ENCODE assay signal across 26 cellular contexts in genomic region chr12:24280085-24280842, GRCh38.
DNase-seq lines count a peak whose midpoint lies in the region; ATAC-seq and TF ChIP-seq lines count a peak whose summit lies in the region.
"Had no signal": no experiment of that assay in that cellular context is flagged by ENCODE, and none has a peak within 500 bp of the region (broad histone marks: within the 10 kb centered on the region; RNA-seq: fewer than 3 reads in every experiment).

No MANE protein-coding gene starts in this region.

- ATAC-seq in GM19351 (IDR thresholded peaks at IDR 0.05; ENCODE audit: unreplicated experiment) (no peak), HG02970 (IDR thresholded peaks at IDR 0.05; ENCODE audit: low FRiP score, unreplicated experiment) (no peak)
- ATAC-seq: activated CD4-positive, CD25-positive, alpha-beta regulatory T cell treated with anti-CD3 and anti-CD28 coated beads, Interleukin-2, amount 50 U/mL, for 24 hours; activated naive CD4-positive, alpha-beta T cell treated with anti-CD3 and anti-CD28 coated beads, Interleukin-2, amount 50 U/mL, for 72 hours; esophagus mucosa; foreskin keratinocyte; heart right ventricle; psoas muscle had no signal

- H3K4me3 ChIP-seq in HL-60 (replicated peaks; ENCODE audit: insufficient read depth, low read length) = no peak overlapping the region
- no peak overlapping the region for H3K4me3 ChIP-seq in neutrophil (ENCODE audit: low read depth in 1 of 2, low read length in 1 of 2)
- H3K4me3 ChIP-seq: BLaER1, heart right ventricle, MG63, psoas muscle, SJCRH30, tibial artery had no signal

- DNase-seq in HL-60 (ENCODE audit: low read depth in 1 of 2, low spot score in 1 of 2) (peak; percentile 25 to 80), NOMO-1 (lab: John Stamatoyannopoulos, UW; ENCODE audit: unreplicated experiment in 2 of 2) (peak; percentile 39 to 81), cerebellar nuclear complex (lab: John Stamatoyannopoulos, UW) (no peak)
- no peak for DNase-seq in stimulated activated CD4-positive, alpha-beta T cell treated with anti-CD3 and anti-CD28 coated beads, Interleukin-1b, Interleukin-23, amount 100 ng/mL, for 48 hours
- DNase-seq: activated CD4-positive, alpha-beta memory T cell treated with anti-CD3 and anti-CD28 coated beads for 36 hours; activated CD8-positive, alpha-beta memory T cell treated with anti-CD3 and anti-CD28 coated beads, Interleukin-2, amount 50 U/mL, for 4 hours; anterior cingulate cortex; endodermal cell; foreskin keratinocyte; H9; heart right ventricle; MG63; NCI-H1436 treated with DMSO at 0.1 percent for 48 hours; NCI-H2107; NCI-H510A; psoas muscle; SJCRH30; tibial artery had no signal

- no peaks in the 10 kb centered on the region for H3K27me3 ChIP-seq in HL-60 (ENCODE audit: insufficient read depth, poor library complexity, severe bottlenecking)
- no peaks in the 10 kb centered on the region for H3K27me3 ChIP-seq in neutrophil
- H3K27me3 ChIP-seq: BLaER1, foreskin keratinocyte, heart right ventricle, MG63, SJCRH30, tibial artery had no signal

- TF ChIP-seq CTCF in HL-60 (IDR thresholded peaks at IDR 0.05; ENCODE audit: insufficient read depth, low read length) (no peak), neutrophil (IDR thresholded peaks at IDR 0.05) (no peak)

- H3K4me1 ChIP-seq in neutrophil (ENCODE audit: control insufficient read depth in 1 of 2, insufficient read depth in 1 of 2, low read depth in 1 of 2, low read length in 1 of 2) = peaks cover 14 to 18% of the 10 kb centered on the region in 2 experiments
- H3K4me1 ChIP-seq: BLaER1, foreskin keratinocyte, heart right ventricle, psoas muscle, SJCRH30 had no signal

- no peaks in the 10 kb centered on the region for H3K36me3 ChIP-seq in neutrophil
- H3K36me3 ChIP-seq: BLaER1, heart right ventricle, MG63, SJCRH30, tibial artery had no signal

- H3K9me3 ChIP-seq in neutrophil = no peaks in the 10 kb centered on the region
- H3K9me3 ChIP-seq: BLaER1, heart right ventricle, MG63, psoas muscle, SJCRH30, tibial artery had no signal

- H3K27ac ChIP-seq in HL-60 (replicated peaks) (no peak overlapping the region), cingulate gyrus (ENCODE audit: low read depth, low read length) (peak overlapping the region; percentile 23), neutrophil (peak overlapping the region; percentile 37)
- H3K27ac ChIP-seq: BLaER1, foreskin keratinocyte, heart right ventricle, psoas muscle, SJCRH30, tibial artery had no signal

Comparison
In these comparisons a context has a peak if more than half of its experiments do, and no peak if none do; other contexts are left out.
1. DNase-seq: peak in HL-60 (2 of 2) and NOMO-1 (2 of 2); none in cerebellar nuclear complex (0 of 2) and stimulated activated CD4-positive, alpha-beta T cell treated with anti-CD3 and anti-CD28 coated beads, Interleukin-1b, Interleukin-23, amount 100 ng/mL, for 48 hours (single experiment).